ENCODE assay signal across 9 cellular contexts in genomic region chr16:54286067-54286329, GRCh38. TPM values are rescaled to one million over a fixed set of nuclear protein-coding genes. Genes with fewer than 3 reads are reported as not detected.
DNase-seq lines count a peak whose midpoint lies in the region; ATAC-seq, FAIRE-seq and TF ChIP-seq lines count a peak whose summit lies in the region.
"Had no signal": no experiment of that assay in that cellular context is flagged by ENCODE, and none has a peak within 500 bp of the region (broad histone marks: within the 10 kb centered on the region; RNA-seq: fewer than 3 reads in every experiment).

No MANE protein-coding gene starts in this region.

- TSS peak; percentile 50 for BruUV-seq in HepG2 (replicated peaks; lab: Mats Ljungman, UMichigan)

- H3K4me3 ChIP-seq in ascending aorta: peak overlapping the region; percentile 64 to 73
- H3K4me3 ChIP-seq in HepG2 (replicated peaks in 1 of 3; ENCODE audit: insufficient read depth in 1 of 3, low read depth in 2 of 3, low read length in 3 of 3): peak overlapping the region; percentile 87 to 98 (median 88)
- H3K4me3 ChIP-seq in thoracic aorta: peak overlapping the region; percentile 87

- no peak for FAIRE-seq in HepG2 (lab: Jason Lieb, UNC)
- FAIRE-seq: colon had no signal

- H3K36me3 Mint-ChIP-seq in activated CD8-positive, alpha-beta memory T cell treated with anti-CD3 and anti-CD28 coated beads, Interleukin-2, amount 10 ng/mL, durations not matched to agents 7 days and 5 days: peaks cover 9% of the 10 kb centered on the region

- H3K4me1 ChIP-seq in ascending aorta (peaks cover 16 to 34% of the 10 kb centered on the region in 2 donors), HepG2 (ENCODE audit: insufficient read depth, low read length) (peaks cover 16% of the 10 kb centered on the region), thoracic aorta (ENCODE audit: control insufficient read depth in 1 of 2, low read depth in 2 of 2) (peaks cover 8 to 40% of the 10 kb centered on the region in 2 donors)

- CTCF ChIA-PET in activated CD8-positive, alpha-beta memory T cell treated with anti-CD3 and anti-CD28 coated beads, Interleukin-2, amount 10 ng/mL, durations not matched to agents 7 days and 5 days (lab: Charles Lee): no interaction called here
- CTCF ChIA-PET in HepG2 (lab: Yijun Ruan, JAX; ENCODE audit: low intra/inter-chr PET ratio, low total read pairs): no interaction called here

- no CpG with 5 or more reads among the region's 40 CpGs for WGBS in HepG2 (ENCODE audit: low lambda C conversion rate)

- peaks cover 19% of the 10 kb centered on the region for H3K79me2 ChIP-seq in HepG2 (ENCODE audit: insufficient read depth, low read length)

- peak overlapping the region; percentile 64 for H3K4me3 Mint-ChIP-seq in activated CD8-positive, alpha-beta memory T cell treated with anti-CD3 and anti-CD28 coated beads, Interleukin-2, amount 10 ng/mL, durations not matched to agents 7 days and 5 days

- peaks cover 19% of the 10 kb centered on the region for H3K4me1 Mint-ChIP-seq in activated CD8-positive, alpha-beta memory T cell treated with anti-CD3 and anti-CD28 coated beads, Interleukin-2, amount 10 ng/mL, durations not matched to agents 7 days and 5 days

- no peaks in the 10 kb centered on the region for H3K9me3 Mint-ChIP-seq in activated CD8-positive, alpha-beta memory T cell treated with anti-CD3 and anti-CD28 coated beads, Interleukin-2, amount 10 ng/mL, durations not matched to agents 7 days and 5 days (ENCODE audit: low read depth)

- H3K36me3 ChIP-seq in ascending aorta (no peaks in the 10 kb centered on the region), HepG2 (replicated peaks in 1 of 2; ENCODE audit: control insufficient read depth in 1 of 2, insufficient read depth in 2 of 2, low read length in 2 of 2) (peaks cover 1 to 3% of the 10 kb centered on the region in 2 experiments; a peak in 3 of 5 replicates), thoracic aorta (no peaks in the 10 kb centered on the region)

- TF ChIP-seq POLR2A in HepG2 (IDR thresholded peaks at IDR 0.05; ENCODE audit: insufficient read depth in 1 of 2, low read depth in 2 of 2, low read length in 2 of 2): no peak

- H3K4me2 ChIP-seq in HepG2 (ENCODE audit: low read depth, low read length): peak overlapping the region; percentile 84

- H3K27me3 ChIP-seq in ascending aorta (peaks cover 27% of the 10 kb centered on the region), HepG2 (ENCODE audit: control insufficient read depth in 1 of 2, insufficient read depth in 2 of 2, low read length in 2 of 2) (no peaks in the 10 kb centered on the region), thoracic aorta (replicated peaks; ENCODE audit: insufficient read depth) (peaks cover 12% of the 10 kb centered on the region)

- H3K9ac ChIP-seq in HepG2 (ENCODE audit: insufficient read depth, low read depth, low read length): peak overlapping the region; percentile 81

- H3K27ac Mint-ChIP-seq in activated CD8-positive, alpha-beta memory T cell treated with anti-CD3 and anti-CD28 coated beads, Interleukin-2, amount 10 ng/mL, durations not matched to agents 7 days and 5 days: no peak overlapping the region

- POLR2A ChIA-PET in HepG2 (lab: Yijun Ruan, JAX): interaction anchor here (0.6 to 3.1 kb wide), 10 partner anchors 15 to 851 kb away, joined by 3 to 16 read pairs (median 5); no protein-coding TSS in a partner anchor

- H4K20me1 ChIP-seq in HepG2 (ENCODE audit: insufficient read depth, low read length): no peaks in the 10 kb centered on the region

- H3K9me3 ChIP-seq in ascending aorta: no peaks in the 10 kb centered on the region
- no peaks in the 10 kb centered on the region for H3K9me3 ChIP-seq in HepG2 (ENCODE audit: low read length)
- H3K9me3 ChIP-seq in thoracic aorta: no peaks in the 10 kb centered on the region

- peaks cover 80% of the 10 kb centered on the region for H3K27me3 Mint-ChIP-seq in activated CD8-positive, alpha-beta memory T cell treated with anti-CD3 and anti-CD28 coated beads, Interleukin-2, amount 10 ng/mL, durations not matched to agents 7 days and 5 days

- TF ChIP-seq EP300 in HepG2 (IDR thresholded peaks at IDR 0.05; ENCODE audit: low read depth in 2 of 2, low read length in 2 of 2) (no peak), HepG2 (CRISPR knock-in tag; IDR thresholded peaks at IDR 0.05; ENCODE audit: borderline replicate concordance) (no peak)

- in situ Hi-C loops in HepG2 (cut with HindIII; ENCODE audit: extremely low pct_ligation_motif_present, low pct_unique_long_range_greater_than_20kb): loop anchor here (10.0 kb wide), 1 partner anchor 511 kb away; no protein-coding TSS in a partner anchor
- in situ Hi-C loops in G401 (cut with HindIII; ENCODE audit: low sequenced_read_pairs): no loop called here

- H3K27ac ChIP-seq in ascending aorta: peak overlapping the region; percentile 35 to 59
- H3K27ac ChIP-seq in HepG2 (ENCODE audit: extremely low read length, insufficient read depth, low read length): peak overlapping the region; percentile 91
- peak overlapping the region in 1 of 2 donors; percentile 54 for H3K27ac ChIP-seq in thoracic aorta

- no peak for TF ChIP-seq RAD21 in HepG2 (CRISPR knock-in tag; IDR thresholded peaks at IDR 0.05)

- TF ChIP-seq CTCF in ascending aorta (IDR thresholded peaks at IDR 0.05) (no peak), HepG2 (CRISPR knock-in tag; IDR thresholded peaks at IDR 0.05) (no peak), thoracic aorta (IDR thresholded peaks at IDR 0.05) (no peak)

- intact Hi-C loops in ascending aorta (cut with DNase I) (loop anchor here (2.0 to 10.0 kb wide), 6 partner anchors 94 to 1086 kb away; partner anchors contain the start of genes FTO and RPGRIP1L), HepG2 (cut with micrococcal nuclease; ENCODE audit: unreplicated experiment) (loop anchor here (2.0 to 10.0 kb wide), 6 partner anchors 111 to 741 kb away; no protein-coding TSS in a partner anchor)

- no peak overlapping the region for H2AFZ ChIP-seq in HepG2 (ENCODE audit: low read length)

- DNase-seq in activated CD8-positive, alpha-beta memory T cell treated with anti-CD3 and anti-CD28 coated beads, Interleukin-2, amount 10 ng/mL, durations not matched to agents 7 days and 5 days: no peak
- DNase-seq in activated CD8-positive, alpha-beta memory T cell treated with anti-CD3 and anti-CD28 coated beads, Interleukin-2, amount 50 U/mL, for 4 hours: no peak
- DNase-seq in ascending aorta (ENCODE audit: low spot score in 2 of 2) (no peak), HepG2 (ENCODE audit: low spot score) (no peak), thoracic aorta (ENCODE audit: low spot score) (no peak), G401 (ENCODE audit: low spot score) (no peak)

- no peak for ATAC-seq in activated CD8-positive, alpha-beta memory T cell treated with anti-CD3 and anti-CD28 coated beads, Interleukin-2, amount 10 ng/mL, durations not matched to agents 7 days and 5 days
- ATAC-seq in HepG2: no peak
- ATAC-seq in thoracic aorta (ENCODE audit: insufficient number of reproducible peaks, low FRiP score, low read depth): no peak
- no peak for ATAC-seq in GM21619 (IDR thresholded peaks at IDR 0.05; ENCODE audit: unreplicated experiment)
- ATAC-seq in HG03025 (IDR thresholded peaks at IDR 0.05; ENCODE audit: low FRiP score, unreplicated experiment): no peak

TF ChIP-seq in HepG2, 621 proteins besides CTCF, POLR2A, EP300 and RAD21 (continues in another document):
- no peak for TF ChIP-seq TIGD3 (CRISPR knock-in tag; IDR thresholded peaks at IDR 0.05; ENCODE audit: borderline replicate concordance)
- TF ChIP-seq TEF (CRISPR knock-in tag; IDR thresholded peaks at IDR 0.05): no peak

RNA-seq across cellular contexts. Expression of gene IRX3, which starts 0.6 kb away (rescaled TPM):
- total RNA-seq in activated CD8-positive, alpha-beta memory T cell treated with anti-CD3 and anti-CD28 coated beads, Interleukin-2, amount 10 ng/mL, durations not matched to agents 7 days and 5 days: under 1 TPM; 0.12 to 0.47 TPM
- total RNA-seq in ascending aorta (0.11 TPM), HepG2 (2016; rRNA removed; fragmentation: Illumina TruSeq; extraction: Trizol) (10.0 and 16.4 TPM in 2 replicates), thoracic aorta (1 to 10 TPM in 1 of 2 donors, under 1 TPM in 1; 0.95 to 2.0 TPM)
- total RNA-seq in HepG2 (2016; cell fraction: cytosol; rRNA removed; fragmentation: Illumina TruSeq; extraction: Trizol; ENCODE audit: low read depth): 6.5 and 10.3 TPM in 2 replicates
- 9.4 and 16.4 TPM in 2 replicates for total RNA-seq in HepG2 (2016; cell fraction: insoluble cytoplasmic fraction; rRNA removed; fragmentation: Illumina TruSeq; extraction: Trizol)
- 11.6 and 16.3 TPM in 2 replicates for total RNA-seq in HepG2 (2016; cell fraction: membrane; rRNA removed; fragmentation: Illumina TruSeq; extraction: Trizol)
- total RNA-seq in HepG2 (2016; cell fraction: nucleus; rRNA removed; fragmentation: Illumina TruSeq; extraction: Trizol): 7.9 TPM in 2 replicates
- 9.2 and 11.5 TPM in 2 replicates for polyA plus RNA-seq in HepG2 (2011; rRNA removed)
- polyA plus RNA-seq in HepG2 (2011; cell fraction: cytosol; rRNA removed): 8.9 and 15.1 TPM in 2 replicates
- 24.5 and 27.5 TPM in 2 replicates for polyA plus RNA-seq in HepG2 (2011; cell fraction: nucleus; rRNA removed)
- 17.0 and 17.3 TPM in 2 replicates for polyA plus RNA-seq in HepG2 (2012)
- 8.2 and 10.6 TPM in 2 replicates for polyA plus RNA-seq in HepG2 (2016; cell fraction: cytosol; fragmentation: Illumina TruSeq; extraction: Trizol; ENCODE audit: low read depth)
- polyA plus RNA-seq in HepG2 (2016; cell fraction: insoluble cytoplasmic fraction; fragmentation: Illumina TruSeq; extraction: Trizol; ENCODE audit: low read depth): 24.9 and 27.8 TPM in 2 replicates
- polyA plus RNA-seq in HepG2 (2016; cell fraction: membrane; fragmentation: Illumina TruSeq; extraction: Trizol; ENCODE audit: low read depth): 13.8 and 17.4 TPM in 2 replicates
- polyA plus RNA-seq in HepG2 (2016; cell fraction: nucleus; fragmentation: Illumina TruSeq; extraction: Trizol; ENCODE audit: insufficient read depth, low read depth): 19.5 and 21.3 TPM in 2 replicates
- 3.2 and 12.8 TPM in 2 replicates for polyA minus RNA-seq in HepG2 (2011; rRNA and poly(A)+ RNA removed; ENCODE audit: low replicate concordance)
- polyA minus RNA-seq in HepG2 (2011; cell fraction: cytosol; rRNA and poly(A)+ RNA removed): 11.8 and 14.5 TPM in 2 replicates
- 11.8 and 12.5 TPM in 2 replicates for polyA minus RNA-seq in HepG2 (2011; cell fraction: nucleus; rRNA and poly(A)+ RNA removed)
- not detected in 2 replicates for total RNA-seq in G401 (2014; rRNA removed; shearing (Covaris generic))
